In genomic region chr5:139232161-139232724, GRCh38 we compare ENCODE assay signal across 1 cellular context.
TF ChIP-seq lines count a peak whose summit lies in the region.

No MANE protein-coding gene starts in this region.

TF ChIP-seq in HCT116, 20 proteins besides CTCF, POLR2A, EP300 and RAD21 (continued from another document):
- TF ChIP-seq REST (IDR thresholded peaks at IDR 0.05; ENCODE audit: low read depth) (no peak), EZH2phosphoT487 (IDR thresholded peaks at IDR 0.05; ENCODE audit: borderline replicate concordance) (no peak), ELF1 (IDR thresholded peaks at IDR 0.05; ENCODE audit: borderline replicate concordance, low read depth) (no peak), YY1 (IDR thresholded peaks at IDR 0.05; ENCODE audit: extremely low read depth, insufficient replicate concordance, low read depth, low read length) (no peak), POLR2AphosphoS5 (IDR thresholded peaks at IDR 0.05; ENCODE audit: low read depth, low read length) (no peak), SIN3A (IDR thresholded peaks at IDR 0.05; ENCODE audit: low read depth) (no peak), EGR1 (IDR thresholded peaks at IDR 0.05; ENCODE audit: low read depth) (no peak), JUND (IDR thresholded peaks at IDR 0.05) (no peak), ATF3 (IDR thresholded peaks at IDR 0.05) (no peak), CEBPB (IDR thresholded peaks at IDR 0.05; ENCODE audit: low read depth) (no peak), ZBTB33 (IDR thresholded peaks at IDR 0.05; ENCODE audit: extremely low read depth, insufficient replicate concordance, low read length) (no peak), SRF (IDR thresholded peaks at IDR 0.05; ENCODE audit: low read depth) (no peak), FOSL1 (IDR thresholded peaks at IDR 0.05; ENCODE audit: low read depth) (no peak)
TF ChIP-seq in HCT116: peak in this region for 0.
